Comparison of ENCODE assay signal across 8 cellular contexts in genomic region chr13:49443327-49443688, GRCh38. TPM values are rescaled to one million over a fixed set of nuclear protein-coding genes. Genes with fewer than 3 reads are reported as not detected.
A peak's percentile ranks its signal among the peaks of the same experiment; 100 is the strongest.
DNase-seq lines count a peak whose midpoint lies in the region; ATAC-seq and TF ChIP-seq lines count a peak whose summit lies in the region.

No MANE protein-coding gene starts in this region.

- H3K4me2 ChIP-seq in GM23248 (ENCODE audit: unreplicated experiment), result peak overlapping the region; percentile 90

- no peaks in the 10 kb centered on the region for H4K20me1 ChIP-seq in GM23248 (ENCODE audit: insufficient read depth)

- H3K9me2 ChIP-seq in GM23248 (ENCODE audit: insufficient read depth), result no peaks in the 10 kb centered on the region

- DNase-seq in Ammon's horn (ENCODE audit: low spot score) (peak; percentile 45), GM23248 (peak; percentile 57), SJSA1 (ENCODE audit: low read depth in 1 of 2, low spot score in 2 of 2) (no peak), epithelial cell of esophagus (ENCODE audit: low read depth) (peak; percentile 40), naive B cell (no peak)

- H2AFZ ChIP-seq in GM23248, result peak overlapping the region; percentile 90

- H3K27ac Mint-ChIP-seq in naive B cell, result peak overlapping the region; percentile 97 to 99 (median 98)

- peak overlapping the region; percentile 85 to 99 (median 96) for H3K4me3 Mint-ChIP-seq in naive B cell

- peaks cover 36% of the 10 kb centered on the region for H3K79me2 ChIP-seq in GM23248 (ENCODE audit: insufficient read depth)

- H3K36me3 Mint-ChIP-seq in naive B cell, result peaks cover 0 to 8% of the 10 kb centered on the region in 2 donors

- H3K9me3 ChIP-seq in GM23248 (ENCODE audit: low read depth) (no peaks in the 10 kb centered on the region), SJSA1 (replicated peaks) (no peaks in the 10 kb centered on the region)

- peak overlapping the region; percentile 84 for H3K9ac ChIP-seq in GM23248

- no peaks in the 10 kb centered on the region for H3K27me3 Mint-ChIP-seq in naive B cell

- H3K27me3 ChIP-seq in GM23248 (replicated peaks; ENCODE audit: insufficient read depth) (no peaks in the 10 kb centered on the region), SJSA1 (replicated peaks) (no peaks in the 10 kb centered on the region)

- peaks cover 0 to 4% (median 0%) of the 10 kb centered on the region in 7 donors for H3K9me3 Mint-ChIP-seq in naive B cell

- peak overlapping the region; percentile 86 for H3K27ac ChIP-seq in GM23248
- H3K27ac ChIP-seq in SJSA1, result peak overlapping the region; percentile 71

- in situ Hi-C loops in GM23248 (cut with MboI), result loop anchor here (5.0 kb wide), 1 partner anchor 141 kb away; no protein-coding TSS in a partner anchor

- H3K36me3 ChIP-seq in GM23248 (ENCODE audit: low read depth) (peaks cover 6% of the 10 kb centered on the region; the same call in 1 of the 2 replicates), SJSA1 (no peaks in the 10 kb centered on the region)

- H3F3A ChIP-seq in GM23248 (ENCODE audit: insufficient read depth), result peaks cover 13% of the 10 kb centered on the region

- ATAC-seq in naive B cell (ENCODE audit: low read depth in 2 of 2), result no peak
- ATAC-seq in HG03342 (IDR thresholded peaks at IDR 0.05; ENCODE audit: unreplicated experiment), result no peak
- no peak for ATAC-seq in HG02970 (IDR thresholded peaks at IDR 0.05; ENCODE audit: low FRiP score, unreplicated experiment)
- ATAC-seq in GM21390 (IDR thresholded peaks at IDR 0.05; ENCODE audit: unreplicated experiment), result no peak

- TF ChIP-seq CTCF in epithelial cell of esophagus (IDR thresholded peaks at IDR 0.05; ENCODE audit: insufficient read depth, low read depth, low read length, missing control alignments), result no peak

- H3K4me3 ChIP-seq in GM23248 (peak overlapping the region; percentile 90), SJSA1 (peak overlapping the region; percentile 52), epithelial cell of esophagus (ENCODE audit: low read length) (peak overlapping the region; percentile 89)

- WGBS in GM23248 (ENCODE audit: low coverage in 1 of 2, low lambda C conversion rate in 2 of 2, missing lambda C conversion rate in 2 of 2), 2 experiments, result 1 to 2% methylated on average over 9 of the region's 9 CpGs

- peaks cover 36 to 59% (median 42%) of the 10 kb centered on the region in 3 donors for H3K4me1 Mint-ChIP-seq in naive B cell

- H3K4me1 ChIP-seq in GM23248 (ENCODE audit: insufficient read depth), result peaks cover 14% of the 10 kb centered on the region
- peaks cover 15% of the 10 kb centered on the region for H3K4me1 ChIP-seq in SJSA1 (replicated peaks)

RNA-seq across cellular contexts. Expression of gene CAB39L, which starts 0.6 kb away (rescaled TPM):
- 7.3 and 10.5 TPM in 2 replicates for total RNA-seq in GM23248 (2014; rRNA removed; shearing (Covaris generic))
- 6.1 and 7.0 TPM in 2 replicates for polyA plus RNA-seq in GM23248 (2016; fragmentation: Nextera tagmentation; extraction: Ambion mirVana)
- 6.2 and 6.5 TPM in 2 replicates for total RNA-seq in SJSA1 (2014; rRNA removed; shearing (Covaris generic))
- polyA plus RNA-seq in naive B cell (ENCODE audit: low read depth in 6 of 6), result 1 to 10 TPM; 2.7 to 6.8 (median 5.4) TPM

RNA-seq across cellular contexts. Expression of gene SETDB2, which starts 0.8 kb away (rescaled TPM):
- 2.8 and 5.3 TPM in 2 replicates for total RNA-seq in GM23248 (2014; rRNA removed; shearing (Covaris generic))
- polyA plus RNA-seq in GM23248 (2016; fragmentation: Nextera tagmentation; extraction: Ambion mirVana) (5.1 and 5.7 TPM in 2 replicates), naive B cell (ENCODE audit: low read depth in 6 of 6) (10 to 100 TPM in 5 of 6 donors, 1 to 10 TPM in 1; 8.6 to 35.7 (median 26.7) TPM)
- total RNA-seq in SJSA1 (2014; rRNA removed; shearing (Covaris generic)), result 5.6 and 6.4 TPM in 2 replicates

RNA-seq across cellular contexts. Expression of gene PHF11, which starts 52.4 kb away (rescaled TPM):
- total RNA-seq in GM23248 (2014; rRNA removed; shearing (Covaris generic)), result 13.4 and 16.9 TPM in 2 replicates
- polyA plus RNA-seq in GM23248 (2016; fragmentation: Nextera tagmentation; extraction: Ambion mirVana) (29.3 and 29.6 TPM in 2 replicates), naive B cell (ENCODE audit: low read depth in 6 of 6) (100 to 1,000 TPM in 2 of 6 donors, 10 to 100 TPM in 4; 84.6 to 101 (median 97.1) TPM)
- total RNA-seq in SJSA1 (2014; rRNA removed; shearing (Covaris generic)), result 20.1 and 52.2 TPM in 2 replicates

Comparison
In these comparisons a context has a peak if more than half of its experiments do, and no peak if none do; other contexts are left out.
1. DNase-seq: peak in Ammon's horn (single experiment), GM23248 (single experiment) and epithelial cell of esophagus (single experiment); none in SJSA1 (0 of 2) and naive B cell (single experiment).
2. Peak in every context shown above with its lines, with median percentiles within 50 percentile points of each other: H3K4me3 ChIP-seq.